ENCODE assay signal across 8 cellular contexts in the genomic region with DNA sequence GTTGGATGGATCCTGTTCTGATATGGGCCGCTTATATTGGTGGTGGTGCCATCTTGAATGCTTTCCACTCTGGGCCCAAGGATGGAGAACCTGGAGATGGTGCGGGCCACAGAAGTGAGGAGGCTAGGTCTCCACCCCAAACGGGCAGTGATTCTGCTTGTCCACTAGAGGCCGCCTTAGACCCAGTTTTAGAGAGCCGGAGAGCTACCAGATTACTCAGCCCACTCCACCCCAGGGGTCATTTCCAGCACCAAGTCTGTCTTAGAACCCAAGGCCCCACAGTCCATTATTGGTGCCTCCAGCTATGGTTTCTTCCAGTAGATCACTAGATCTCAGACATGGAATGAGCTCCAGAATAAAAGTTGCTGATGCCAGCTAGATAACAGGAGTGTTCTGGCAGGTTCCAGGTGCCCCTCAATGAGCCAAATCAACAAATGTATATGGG. TPM values are rescaled to one million over a fixed set of nuclear protein-coding genes. Genes with fewer than 3 reads are reported as not detected.
DNase-seq lines count a peak whose midpoint lies in the region; ATAC-seq, FAIRE-seq and TF ChIP-seq lines count a peak whose summit lies in the region.

No MANE protein-coding gene starts in this region.

- CTCF ChIA-PET in activated B cell treated with CpG ODN at 0.5 μM for 24 hours (lab: Charles Lee) = interaction anchor here (0.6 to 10.8 kb wide), 37 partner anchors 8 to 348 kb away, joined by 3 to 181 read pairs (median 4); a partner anchor contains a TSS

- POLR2A ChIA-PET in activated B cell treated with CpG ODN at 0.5 μM for 24 hours (lab: Charles Lee) = interaction anchor here (1.2 to 1.3 kb wide), 2 partner anchors 190 to 195 kb away, joined by 3 to 4 read pairs; no protein-coding TSS in a partner anchor

- FAIRE-seq in H54 (lab: Jason Lieb, UNC) = peak; percentile 84

- peak; percentile 97 for ATAC-seq in activated B cell treated with CpG ODN at 0.5 μM for 24 hours (ENCODE audit: low read depth)

- H3K4me1 Mint-ChIP-seq in activated B cell treated with CpG ODN at 0.5 μM for 24 hours = peaks cover 11% of the 10 kb centered on the region

- H3K27me3 Mint-ChIP-seq in activated B cell treated with CpG ODN at 0.5 μM for 24 hours = no peaks in the 10 kb centered on the region

- H3K4me3 Mint-ChIP-seq in activated B cell treated with CpG ODN at 0.5 μM for 24 hours = no peak overlapping the region

- intact Hi-C loops in activated B cell treated with CpG ODN at 0.5 μM for 24 hours (cut with micrococcal nuclease) = loop anchor here (1.0 to 5.0 kb wide), 7 partner anchors 54 to 1351 kb away; a partner anchor contains a TSS

- no peak for TF ChIP-seq POLR2A in H54 (IDR thresholded peaks at IDR 0.05; ENCODE audit: low read depth, low read length)

- no peak for TF ChIP-seq CTCF in activated B cell treated with CpG ODN at 0.5 μM for 24 hours (IDR thresholded peaks at IDR 0.05)

- peak; percentile 86 for DNase-seq in EH (ENCODE audit: low read depth)
- peak; percentile 85 for DNase-seq in H54 (ENCODE audit: insufficient read length, low spot score)
- DNase-seq in NCI-H1694 treated with DMSO at 0.1 percent for 48 hours (lab: John Stamatoyannopoulos, UW) = peak; percentile 41
- DNase-seq in activated B cell treated with CpG ODN at 0.5 μM for 24 hours = peak; percentile 52
- peak; percentile 63 for DNase-seq in central memory CD4-positive, alpha-beta T cell
- peak; percentile 88 for DNase-seq in kidney tubule cell (ENCODE audit: low spot score)
- DNase-seq in stimulated activated CD4-positive, alpha-beta T cell treated with anti-CD3 and anti-CD28 coated beads, Interleukin-15, amount 100 ng/mL, for 48 hours (ENCODE audit: low read depth in 2 of 2) = peak; percentile 52
- no peak for DNase-seq in KG1 (lab: John Stamatoyannopoulos, UW)

- no peaks in the 10 kb centered on the region for H3K9me3 Mint-ChIP-seq in activated B cell treated with CpG ODN at 0.5 μM for 24 hours

- H3K36me3 Mint-ChIP-seq in activated B cell treated with CpG ODN at 0.5 μM for 24 hours (ENCODE audit: low read depth) = no peaks in the 10 kb centered on the region

- no peak overlapping the region for H3K27ac Mint-ChIP-seq in activated B cell treated with CpG ODN at 0.5 μM for 24 hours

RNA-seq across cellular contexts. Expression of a gene that starts 11.8 kb away (rescaled TPM):
- 17.8 and 19.9 TPM in 2 replicates for total RNA-seq in activated B cell treated with CpG ODN at 0.5 μM for 24 hours

RNA-seq across cellular contexts. Expression of a gene that starts 24.8 kb away (rescaled TPM):
- 0.10 TPM in 1 of 2 replicates, not detected in the other for total RNA-seq in activated B cell treated with CpG ODN at 0.5 μM for 24 hours
